In genomic region chr12:57239587-57240068, GRCh38 we compare ENCODE assay signal across 8 cellular contexts. TPM values are rescaled to one million over a fixed set of nuclear protein-coding genes. Genes with fewer than 3 reads are reported as not detected.
DNase-seq lines count a peak whose midpoint lies in the region; ATAC-seq and TF ChIP-seq lines count a peak whose summit lies in the region.

No MANE protein-coding gene starts in this region.

- TF ChIP-seq CTCF in heart right ventricle (IDR thresholded peaks at IDR 0.05) = no peak
- no peak for TF ChIP-seq CTCF in fibroblast of pulmonary artery (IDR thresholded peaks at IDR 0.05; ENCODE audit: low read length, missing control alignments)

- H3K4me3 ChIP-seq in heart right ventricle = peak overlapping the region; percentile 30 to 61 (median 54)
- peak overlapping the region; percentile 84 for H3K4me3 ChIP-seq in SK-N-MC
- peak overlapping the region; percentile 61 for H3K4me3 ChIP-seq in fibroblast of pulmonary artery (replicated peaks; ENCODE audit: low read depth, low read length)

- peak overlapping the region in 6 of 10 donors; percentile 15 to 49 (median 37) for H3K27ac ChIP-seq in heart right ventricle
- H3K27ac ChIP-seq in SK-N-MC = no peak overlapping the region

- H3K27ac Mint-ChIP-seq in stimulated activated memory B cell treated with anti-CD40 and anti-IgM and Interleukin-4, amounts not matched to agents 10 μg/mL and 1 μg/mL and 100 μg/mL, for 72 hours = peak overlapping the region; percentile 75

- peaks cover 40 to 92% (median 73%) of the 10 kb centered on the region in 9 donors for H3K4me1 ChIP-seq in heart right ventricle

- DNase-seq in heart right ventricle (no peak), Right ventricle myocardium inferior (ENCODE audit: missing footprints) (no peak), SK-N-MC (ENCODE audit: low read depth, low spot score) (no peak), fibroblast of pulmonary artery (ENCODE audit: low read depth) (no peak), amniotic stem cell (lab: John Stamatoyannopoulos, UW) (no peak)
- no peak for DNase-seq in stimulated activated CD4-positive, alpha-beta T cell treated with anti-CD3 and anti-CD28 coated beads, Interleukin-12 subunit alpha, Interleukin-12 subunit beta, amount 100 ng/mL, for 4 hours

- H3K4me1 Mint-ChIP-seq in stimulated activated memory B cell treated with anti-CD40 and anti-IgM and Interleukin-4, amounts not matched to agents 10 μg/mL and 1 μg/mL and 100 μg/mL, for 72 hours = peaks cover 95% of the 10 kb centered on the region

- H3K9me3 Mint-ChIP-seq in stimulated activated memory B cell treated with anti-CD40 and anti-IgM and Interleukin-4, amounts not matched to agents 10 μg/mL and 1 μg/mL and 100 μg/mL, for 72 hours = no peaks in the 10 kb centered on the region

- H3K27me3 ChIP-seq in heart right ventricle = peaks cover 5 to 96% (median 57%) of the 10 kb centered on the region in 7 donors

- H3K27me3 Mint-ChIP-seq in stimulated activated memory B cell treated with anti-CD40 and anti-IgM and Interleukin-4, amounts not matched to agents 10 μg/mL and 1 μg/mL and 100 μg/mL, for 72 hours = peaks cover 29% of the 10 kb centered on the region

- 1 to 2% methylated on average over 15 of the region's 15 CpGs for WGBS in heart right ventricle, 2 donors

- H3K36me3 ChIP-seq in heart right ventricle (peaks cover 0 to 5% (median 0%) of the 10 kb centered on the region in 9 donors), SK-N-MC (ENCODE audit: insufficient read depth, low read length) (peaks cover 1% of the 10 kb centered on the region; the same call in 1 of the 2 replicates)

- no peaks in the 10 kb centered on the region for H3K9me3 ChIP-seq in heart right ventricle
- H3K9me3 ChIP-seq in SK-N-MC (ENCODE audit: low read depth, low read length) = no peaks in the 10 kb centered on the region

- ATAC-seq in heart right ventricle (no peak), Right ventricle myocardium inferior (no peak), GM18907 (IDR thresholded peaks at IDR 0.05; ENCODE audit: unreplicated experiment) (no peak)
- ATAC-seq in stimulated activated memory B cell treated with anti-CD40 and anti-IgM and Interleukin-4, amounts not matched to agents 10 μg/mL and 1 μg/mL and 100 μg/mL, for 72 hours = no peak

- peaks cover under 1% of the 10 kb centered on the region for H3K36me3 Mint-ChIP-seq in stimulated activated memory B cell treated with anti-CD40 and anti-IgM and Interleukin-4, amounts not matched to agents 10 μg/mL and 1 μg/mL and 100 μg/mL, for 72 hours

- intact Hi-C loops in heart right ventricle (cut with DNase I) = loop anchor here in 7 of 10 donors (1.0 to 5.0 kb wide), 5 partner anchors 25 to 112 kb away; partner anchors contain the start of gene LRP1 (in 1 of the 7)
- intact Hi-C loops in Right ventricle myocardium inferior (cut with DNase I) = loop anchor here (1.0 kb wide), 1 partner anchor 26 kb away; no protein-coding TSS in a partner anchor

- peak overlapping the region; percentile 79 for H3K4me3 Mint-ChIP-seq in stimulated activated memory B cell treated with anti-CD40 and anti-IgM and Interleukin-4, amounts not matched to agents 10 μg/mL and 1 μg/mL and 100 μg/mL, for 72 hours

- peak overlapping the region; percentile 83 for H3K9ac ChIP-seq in SK-N-MC (ENCODE audit: insufficient read length)

RNA-seq across cellular contexts. Expression of gene SHMT2, which starts 10.1 kb away (rescaled TPM):
- total RNA-seq in heart right ventricle (10 to 100 TPM; 24.4 to 47.6 (median 27.1) TPM), Right ventricle myocardium inferior (32.8 TPM)
- 10 to 100 TPM; 14.3 to 49.8 TPM for polyA plus RNA-seq in heart right ventricle

RNA-seq across cellular contexts. Expression of gene STAC3, which starts 11.4 kb away (rescaled TPM):
- 1 to 10 TPM in 4 of 10 donors, under 1 TPM in 6; 0.30 to 2.9 (median 0.98) TPM for total RNA-seq in heart right ventricle
- 1 to 10 TPM in 1 of 2 donors, under 1 TPM in 1; 0.81 to 1.7 TPM for polyA plus RNA-seq in heart right ventricle
- total RNA-seq in Right ventricle myocardium inferior = 1.2 TPM

RNA-seq across cellular contexts. Expression of gene NXPH4, which starts 23.0 kb away (rescaled TPM):
- total RNA-seq in heart right ventricle (1 to 10 TPM in 7 of 10 donors, under 1 TPM in 3; 0.18 to 6.2 (median 2.3) TPM), Right ventricle myocardium inferior (0.60 TPM)
- 1 to 10 TPM in 1 of 2 donors, under 1 TPM in 1; 0.66 to 1.8 TPM for polyA plus RNA-seq in heart right ventricle
